ENCODE assay signal across 8 cellular contexts in genomic region chrX:73563740-73564073, GRCh38. TPM values are rescaled to one million over a fixed set of nuclear protein-coding genes. Genes with fewer than 3 reads are reported as not detected.
A peak's percentile ranks its signal among the peaks of the same experiment; 100 is the strongest.
DNase-seq lines count a peak whose midpoint lies in the region; ATAC-seq, FAIRE-seq and TF ChIP-seq lines count a peak whose summit lies in the region.

No MANE protein-coding gene starts in this region.

- H3K4me3 Mint-ChIP-seq in Caco-2 (ENCODE audit: unreplicated experiment) = peak overlapping the region; percentile 96

- H4K20me1 ChIP-seq in keratinocyte (ENCODE audit: control insufficient read depth, extremely low read depth, insufficient read depth, low read length) = no peaks in the 10 kb centered on the region

- peak; percentile 13 for ATAC-seq in GM21360 (IDR thresholded peaks at IDR 0.05; ENCODE audit: unreplicated experiment)

- H3K27me3 ChIP-seq in Caco-2 (replicated peaks; ENCODE audit: control insufficient read depth, insufficient read depth, low read length) = no peaks in the 10 kb centered on the region
- H3K27me3 ChIP-seq in HUES6 (ENCODE audit: control insufficient read depth, insufficient read depth, low read length) = no peaks in the 10 kb centered on the region; the same call in 1 of the 2 replicates
- H3K27me3 ChIP-seq in keratinocyte (ENCODE audit: control insufficient read depth, extremely low read depth, insufficient read depth, low read length) = peaks cover 7% of the 10 kb centered on the region
- H3K27me3 ChIP-seq in subcutaneous abdominal adipose tissue (ENCODE audit: control insufficient read depth in 5 of 5, insufficient read depth in 4 of 5, low read length in 5 of 5) = peaks cover 0 to 2% (median 0%) of the 10 kb centered on the region in 5 donors

- H3K4me3 ChIP-seq in Caco-2 (ENCODE audit: low read depth, low read length) = peak overlapping the region; percentile 83
- H3K4me3 ChIP-seq in HUES6 (ENCODE audit: low read depth, low read length) = peak overlapping the region; percentile 81
- peak overlapping the region; percentile 71 for H3K4me3 ChIP-seq in astrocyte of the cerebellum (ENCODE audit: low read depth, low read length)
- peak overlapping the region; percentile 60 to 85 (median 72) for H3K4me3 ChIP-seq in keratinocyte (ENCODE audit: control insufficient read depth in 2 of 3, extremely low read depth in 1 of 3, insufficient read depth in 2 of 3, low read depth in 1 of 3, low read length in 3 of 3)
- peak overlapping the region; percentile 63 to 80 (median 73) for H3K4me3 ChIP-seq in subcutaneous abdominal adipose tissue (ENCODE audit: low read depth in 1 of 5, low read length in 5 of 5)

- H3K27ac ChIP-seq in HUES6 (ENCODE audit: low read depth, low read length) = no peak overlapping the region; the same call in 1 of the 2 replicates
- H3K27ac ChIP-seq in keratinocyte (ENCODE audit: control insufficient read depth, insufficient read depth, low read length) = peak overlapping the region; percentile 70
- H3K27ac ChIP-seq in subcutaneous abdominal adipose tissue (ENCODE audit: low read depth, low read length) = peak overlapping the region; percentile 60

- H3K9me3 Mint-ChIP-seq in Caco-2 (ENCODE audit: unreplicated experiment) = no peaks in the 10 kb centered on the region

- no peaks in the 10 kb centered on the region for H3K36me3 ChIP-seq in Caco-2 (ENCODE audit: control insufficient read depth, insufficient read depth, low read length)
- H3K36me3 ChIP-seq in HUES6 (ENCODE audit: control insufficient read depth, insufficient read depth, low read length) = no peaks in the 10 kb centered on the region; the same call in 1 of the 2 replicates
- H3K36me3 ChIP-seq in keratinocyte (ENCODE audit: control insufficient read depth in 2 of 2, extremely low read depth in 1 of 2, insufficient read depth in 2 of 2, low read length in 2 of 2) = no peaks in the 10 kb centered on the region
- no peaks in the 10 kb centered on the region for H3K36me3 ChIP-seq in subcutaneous abdominal adipose tissue (ENCODE audit: control insufficient read depth in 5 of 5, insufficient read depth in 5 of 5, low read length in 5 of 5)

- no peak for DNase-seq in Caco-2
- DNase-seq in astrocyte of the cerebellum (ENCODE audit: low read depth) = no peak
- DNase-seq in keratinocyte (ENCODE audit: low read depth, low spot score) = no peak
- DNase-seq in effector CD8-positive, alpha-beta T cell (lab: John Stamatoyannopoulos, UW) = no peak
- DNase-seq in NCI-H1436 (lab: John Stamatoyannopoulos, UW) = no peak

- peak overlapping the region; percentile 92 for H3K27ac Mint-ChIP-seq in Caco-2 (ENCODE audit: unreplicated experiment)

- no peaks in the 10 kb centered on the region for H3K4me1 ChIP-seq in Caco-2
- H3K4me1 ChIP-seq in HUES6 (ENCODE audit: control insufficient read depth, insufficient read depth, low read length) = no peaks in the 10 kb centered on the region; the same call in 1 of the 2 replicates
- H3K4me1 ChIP-seq in keratinocyte (ENCODE audit: control insufficient read depth, extremely low read depth, insufficient read depth, low read length) = no peaks in the 10 kb centered on the region
- peaks cover 0 to 6% (median 6%) of the 10 kb centered on the region in 5 donors for H3K4me1 ChIP-seq in subcutaneous abdominal adipose tissue (ENCODE audit: control insufficient read depth in 5 of 5, insufficient read depth in 5 of 5, low read length in 5 of 5)

- H3K9ac ChIP-seq in HUES6 (ENCODE audit: low read length) (peak overlapping the region; percentile 84), keratinocyte (ENCODE audit: control insufficient read depth, extremely low read depth, insufficient read depth, low read length) (peak overlapping the region; percentile 76), subcutaneous abdominal adipose tissue (ENCODE audit: low read length in 5 of 5) (peak overlapping the region in 3 of 5 donors; percentile 18 to 51 (median 32))

- no peaks in the 10 kb centered on the region for H3K4me1 Mint-ChIP-seq in Caco-2 (ENCODE audit: low read depth, unreplicated experiment)

- POLR2A ChIA-PET in Caco-2 (lab: Charles Lee) = no interaction called here

- no peaks in the 10 kb centered on the region for H3K9me1 ChIP-seq in keratinocyte (ENCODE audit: control insufficient read depth, extremely low read depth, insufficient read depth, low read length)

- H3K79me2 ChIP-seq in keratinocyte (ENCODE audit: control insufficient read depth, insufficient read depth, low read length) = no peaks in the 10 kb centered on the region

- peak; percentile 9 for FAIRE-seq in keratinocyte (lab: Jason Lieb, UNC)

- TF ChIP-seq CTCF in Caco-2 (IDR thresholded peaks at IDR 0.05; ENCODE audit: insufficient read depth in 1 of 2, low read depth in 1 of 2, low read length in 1 of 2, severe bottlenecking in 1 of 2, unreplicated experiment in 1 of 2) (no peak), astrocyte of the cerebellum (IDR thresholded peaks at IDR 0.05; ENCODE audit: low read depth, low read length, missing control alignments) (no peak), keratinocyte (optimal IDR thresholded peaks at IDR 0.05 in 1 of 3, IDR thresholded peaks at IDR 0.05 in 1 of 3, conservative IDR thresholded peaks at IDR 0.05 in 1 of 3; ENCODE audit: extremely low read depth in 1 of 3, insufficient read depth in 2 of 3, low read length in 3 of 3) (no peak)

- H2AFZ ChIP-seq in keratinocyte (ENCODE audit: control insufficient read depth, low read length) = peak overlapping the region; percentile 94

- H3K36me3 Mint-ChIP-seq in Caco-2 (ENCODE audit: insufficient read depth, unreplicated experiment) = peaks cover 8% of the 10 kb centered on the region

- intact Hi-C loops in Caco-2 (cut with micrococcal nuclease; ENCODE audit: unreplicated experiment) = loop anchor here (2.0 kb wide), 1 partner anchor 17 kb away; no protein-coding TSS in a partner anchor

- BruUV-seq in Caco-2 (replicated peaks; lab: Mats Ljungman, UMichigan) = no TSS peak

- in situ Hi-C loops in astrocyte of the cerebellum (cut with HindIII; ENCODE audit: low sequenced_read_pairs) = no loop called here

- peak overlapping the region; percentile 86 for H3K4me2 ChIP-seq in keratinocyte (ENCODE audit: control insufficient read depth, extremely low read depth, insufficient read depth, low read depth, low read length)

- CTCF ChIA-PET in Caco-2 (lab: Charles Lee) = no interaction called here

- no peaks in the 10 kb centered on the region for H3K27me3 Mint-ChIP-seq in Caco-2 (ENCODE audit: insufficient read depth, unreplicated experiment)

- dilution Hi-C loops in keratinocyte (cut with MboI; ENCODE audit: extremely low pct_ligation_motif_present, low sequenced_read_pairs) = no loop called here

- H3K9me3 ChIP-seq in Caco-2 = no peaks in the 10 kb centered on the region
- H3K9me3 ChIP-seq in HUES6 (ENCODE audit: control insufficient read depth, insufficient read depth, low read depth, low read length) = peaks cover 4% of the 10 kb centered on the region; the same call in 1 of the 2 replicates
- no peaks in the 10 kb centered on the region for H3K9me3 ChIP-seq in keratinocyte (ENCODE audit: control insufficient read depth, low read depth, low read length)
- H3K9me3 ChIP-seq in subcutaneous abdominal adipose tissue (ENCODE audit: control insufficient read depth in 5 of 5, low read length in 5 of 5) = peaks cover 0 to 2% (median 0%) of the 10 kb centered on the region in 5 donors

RNA-seq across cellular contexts. Expression of gene CHIC1, which starts 0.7 kb away (rescaled TPM):
- total RNA-seq in Caco-2 (2022) = 7.6 and 8.9 TPM in 2 replicates
- 4.1 to 6.3 TPM (median 4.3 TPM) in 3 replicates for polyA plus RNA-seq in keratinocyte
- 0.39 TPM for polyA plus RNA-seq in keratinocyte (2011; ENCODE audit: low read depth)
- polyA plus RNA-seq in keratinocyte (2011; cell fraction: cytosol; rRNA removed) = 2.5 and 5.8 TPM in 2 replicates
- 4.6 and 7.1 TPM in 2 replicates for polyA plus RNA-seq in keratinocyte (2011; cell fraction: nucleus; rRNA removed)
- 1.1 and 3.5 TPM in 2 replicates for polyA plus RNA-seq in keratinocyte (2012; ENCODE audit: low replicate concordance)
- polyA minus RNA-seq in keratinocyte = 1.8 to 7.6 TPM (median 3.8 TPM) in 3 replicates
- polyA minus RNA-seq in keratinocyte (2011; cell fraction: cytosol; rRNA and poly(A)+ RNA removed) = 5.2 TPM
- 3.9 and 8.8 TPM in 2 replicates for polyA minus RNA-seq in keratinocyte (2011; cell fraction: nucleus; rRNA and poly(A)+ RNA removed)

Comparison
In these comparisons a context has a peak if more than half of its experiments do, and no peak if none do; other contexts are left out.
1. H3K9ac ChIP-seq: peak in every context shown above with its lines; median percentile 84 in HUES6; 76 in keratinocyte; 32 in subcutaneous abdominal adipose tissue.